ENCODE assay signal across 17 cellular contexts in the genomic region with DNA sequence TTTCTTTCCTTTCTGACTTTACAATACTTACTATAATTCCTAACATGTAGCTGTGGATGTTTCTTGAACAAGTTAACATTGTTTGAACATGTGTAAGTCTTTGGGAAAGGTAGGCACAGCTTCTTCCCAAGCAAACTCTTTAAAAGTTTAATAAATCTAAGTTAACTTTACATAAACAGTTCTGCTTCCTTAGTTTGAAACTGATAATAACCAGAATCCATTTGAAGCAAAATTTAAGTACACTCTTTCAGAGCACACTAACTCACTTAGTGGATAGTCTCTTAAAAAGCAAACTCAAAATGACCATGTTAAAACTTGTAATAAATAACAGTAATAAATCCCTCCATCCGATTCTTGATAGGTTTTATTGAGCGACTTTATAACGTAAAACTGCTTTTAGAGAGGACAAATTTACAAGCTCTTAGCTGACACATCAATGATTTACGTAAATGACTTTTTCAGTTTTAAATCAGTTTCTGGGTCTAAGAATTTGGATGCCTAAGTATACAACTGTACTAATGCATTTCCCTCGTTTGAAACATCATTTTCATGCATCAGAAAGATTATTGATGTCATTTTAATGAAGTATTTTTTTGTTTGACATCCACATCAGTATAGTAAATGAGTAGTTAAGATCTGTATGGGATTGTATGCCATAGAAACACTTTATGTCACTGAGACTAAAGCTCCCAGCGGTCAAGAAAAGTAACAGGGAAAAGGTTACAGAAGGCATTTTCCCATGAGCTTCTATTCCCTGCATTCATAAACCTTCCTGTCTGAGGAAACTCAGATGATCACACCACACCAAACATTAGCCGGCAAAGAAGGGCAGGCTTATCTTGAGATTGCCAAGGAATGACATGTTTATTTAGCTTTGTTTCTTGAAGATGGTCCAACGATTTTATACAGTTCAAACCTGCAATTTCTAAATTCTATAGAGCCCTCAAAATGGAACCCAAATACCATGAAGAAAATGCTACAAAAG.
DNase-seq lines count a peak whose midpoint lies in the region; ATAC-seq and TF ChIP-seq lines count a peak whose summit lies in the region.
"Had no signal": no experiment of that assay in that cellular context is flagged by ENCODE, and none has a peak within 500 bp of the region (broad histone marks: within the 10 kb centered on the region; RNA-seq: fewer than 3 reads in every experiment).

No MANE protein-coding gene starts in this region.

- intact Hi-C loops in body of pancreas (cut with DNase I) (no loop called here), gastrocnemius medialis (cut with DNase I; ENCODE audit: low total_unique reads) (no loop called here)

- no peak overlapping the region for H3K4me3 ChIP-seq in body of pancreas
- H3K4me3 ChIP-seq in gastrocnemius medialis = no peak overlapping the region
- H3K4me3 ChIP-seq: HAP-1, right lobe of liver had no signal

- in situ Hi-C loops in gastrocnemius medialis (cut with MboI; ENCODE audit: low sequenced_read_pairs in 4 of 4) = no loop called here

- no peak for TF ChIP-seq POLR2A in body of pancreas (IDR thresholded peaks at IDR 0.05)
- no peak for TF ChIP-seq POLR2A in gastrocnemius medialis (IDR thresholded peaks at IDR 0.05)

- WGBS in body of pancreas, 2 donors = 45 to 50% methylated on average over 8 of the region's 8 CpGs

- H3K27me3 ChIP-seq in body of pancreas = no peaks in the 10 kb centered on the region
- no peaks in the 10 kb centered on the region for H3K27me3 ChIP-seq in gastrocnemius medialis
- H3K27me3 ChIP-seq: right lobe of liver had no signal

- H3K36me3 ChIP-seq in body of pancreas (replicated peaks in 1 of 2; ENCODE audit: insufficient read depth in 1 of 2, low read depth in 2 of 2) (no peaks in the 10 kb centered on the region), gastrocnemius medialis (no peaks in the 10 kb centered on the region)
- H3K36me3 ChIP-seq: HAP-1, right lobe of liver had no signal

- ATAC-seq in body of pancreas (peak; percentile 36), gastrocnemius medialis (no peak), HG03159 (IDR thresholded peaks at IDR 0.05; ENCODE audit: unreplicated experiment) (no peak)
- ATAC-seq: esophagus mucosa; right lobe of liver; stimulated activated naive CD8-positive, alpha-beta T cell treated with anti-CD3 and anti-CD28 coated beads, Interleukin-15, amount 100 ng/mL, for 72 hours had no signal

- TF ChIP-seq CTCF in body of pancreas (IDR thresholded peaks at IDR 0.05) (no peak), gastrocnemius medialis (IDR thresholded peaks at IDR 0.05 in 4 of 5, conservative IDR thresholded peaks at IDR 0.05 in 1 of 5) (no peak)

- peaks cover 18% of the 10 kb centered on the region for H3K4me1 ChIP-seq in body of pancreas
- no peaks in the 10 kb centered on the region for H3K4me1 ChIP-seq in gastrocnemius medialis
- H3K4me1 ChIP-seq: HAP-1, right lobe of liver had no signal

- H3K9me3 ChIP-seq in body of pancreas (no peaks in the 10 kb centered on the region), gastrocnemius medialis (no peaks in the 10 kb centered on the region)
- H3K9me3 ChIP-seq: HAP-1, right lobe of liver had no signal

- H3K27ac ChIP-seq in body of pancreas (peak overlapping the region in 1 of 4 donors; percentile 50), gastrocnemius medialis (peak overlapping the region; percentile 26 to 43 (median 32))
- H3K27ac ChIP-seq: right lobe of liver had no signal

- DNase-seq in HCEC 1CT (peak; percentile 54), body of pancreas (no peak), iris pigment epithelial cell (ENCODE audit: low read depth) (peak; percentile 63), gastrocnemius medialis (no peak), activated T-cell treated with anti-CD3 and anti-CD28 coated beads for 4 hours (no peak), NCI-H2196 (lab: John Stamatoyannopoulos, UW; ENCODE audit: unreplicated experiment) (no peak)
- DNase-seq in stimulated activated naive CD4-positive, alpha-beta T cell treated with Interleukin-2 at 50 U/mL for 16 hours (lab: John Stamatoyannopoulos, UW) = no peak
- DNase-seq: activated CD4-positive, alpha-beta T cell treated with anti-CD3 and anti-CD28 coated beads for 4 hours; activated T-cell treated with anti-CD3 and anti-CD28 coated beads, Interleukin-2, amount 50 U/mL, for 24 hours; DMS 273 treated with DMSO at 0.1 percent for 48 hours; KG1; NCI-H1694 treated with DMSO at 0.1 percent for 48 hours; right lobe of liver; stimulated activated naive CD8-positive, alpha-beta T cell treated with anti-CD3 and anti-CD28 coated beads, Interleukin-15, amount 100 ng/mL, for 72 hours had no signal

Comparison
In these comparisons a context has a peak if more than half of its experiments do, and no peak if none do; other contexts are left out.
1. DNase-seq: peak in HCEC 1CT (single experiment) and iris pigment epithelial cell (single experiment); none in body of pancreas (0 of 4), gastrocnemius medialis (0 of 2), activated T-cell treated with anti-CD3 and anti-CD28 coated beads for 4 hours (single experiment), stimulated activated naive CD4-positive, alpha-beta T cell treated with Interleukin-2 at 50 U/mL for 16 hours (single experiment) and NCI-H2196 (single experiment).